In the genomic region with DNA sequence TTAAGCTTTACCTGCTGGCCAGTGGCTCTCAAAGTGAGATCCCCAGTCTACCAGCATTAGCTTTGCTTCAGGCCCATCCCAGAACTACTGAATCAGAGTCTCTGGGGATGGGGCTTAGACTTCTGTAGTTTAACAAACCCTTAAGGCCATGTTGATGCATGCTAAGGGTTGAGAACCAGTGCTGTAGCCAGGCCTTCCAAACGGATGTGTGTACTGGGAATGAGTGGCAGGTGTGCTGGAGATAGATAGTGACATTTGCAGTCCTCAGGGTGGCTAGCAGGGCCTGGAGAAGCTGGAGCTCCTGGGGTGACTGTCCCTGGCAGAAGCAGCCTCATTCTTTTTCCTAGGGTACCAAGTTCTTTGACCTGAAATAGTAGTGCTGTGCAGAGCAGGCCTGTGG, we compare ENCODE assay signal across 27 cellular contexts.
"Had no signal": no experiment of that assay in that cellular context is flagged by ENCODE, and none has a peak within 500 bp of the region (broad histone marks: within the 10 kb centered on the region; RNA-seq: fewer than 3 reads in every experiment).

No MANE protein-coding gene starts in this region.

- H3K9me3 ChIP-seq: colonic mucosa, esophagus muscularis mucosa, gastroesophageal sphincter, heart left ventricle, mucosa of descending colon, psoas muscle, sigmoid colon, stomach, thyroid gland had no signal

- H3K36me3 ChIP-seq: colonic mucosa, esophagus muscularis mucosa, gastroesophageal sphincter, sigmoid colon, stomach, thyroid gland had no signal

- ATAC-seq: foreskin keratinocyte, gastroesophageal sphincter, left lobe of liver, mucosa of descending colon, psoas muscle, right cardiac atrium had no signal

- H3K4me3 Mint-ChIP-seq: dendritic cell treated with granulocyte-macrophage colony-stimulating factor and Interleukin-4, amounts not matched to agents 40 ng/mL and 50 ng/mL, for 4 days; endodermal cell; mesothelial cell of epicardium; naive B cell; nephron progenitor cell; stimulated activated naive B cell treated with anti-CD40 and anti-IgM and Interleukin-4, amounts not matched to agents 10 μg/mL and 1 μg/mL and 100 μg/mL, for 72 hours; type B pancreatic cell had no signal

- H3K4me2 ChIP-seq: hepatocyte had no signal

- H3K4me3 ChIP-seq: colonic mucosa, esophagus muscularis mucosa, gastroesophageal sphincter, heart left ventricle, hepatocyte, mucosa of descending colon, psoas muscle, sigmoid colon, stomach, thyroid gland had no signal

- H3K4me1 ChIP-seq: colonic mucosa, esophagus muscularis mucosa, foreskin keratinocyte, gastroesophageal sphincter, heart left ventricle, psoas muscle, stomach had no signal

- H3K27me3 Mint-ChIP-seq: dendritic cell treated with granulocyte-macrophage colony-stimulating factor and Interleukin-4, amounts not matched to agents 40 ng/mL and 50 ng/mL, for 4 days had no signal

- H3K4me1 Mint-ChIP-seq: endodermal cell; naive B cell; stimulated activated naive B cell treated with anti-CD40 and anti-IgM and Interleukin-4, amounts not matched to agents 10 μg/mL and 1 μg/mL and 100 μg/mL, for 72 hours had no signal

- H2AFZ ChIP-seq: hepatocyte had no signal

- H3K27me3 ChIP-seq: colonic mucosa, esophagus muscularis mucosa, gastroesophageal sphincter, heart left ventricle, hepatocyte, sigmoid colon, stomach, thyroid gland had no signal

- H3K36me3 Mint-ChIP-seq: mesothelial cell of epicardium; naive B cell; stimulated activated naive B cell treated with anti-CD40 and anti-IgM and Interleukin-4, amounts not matched to agents 10 μg/mL and 1 μg/mL and 100 μg/mL, for 72 hours; type B pancreatic cell had no signal

- H3K27ac Mint-ChIP-seq: dendritic cell treated with granulocyte-macrophage colony-stimulating factor and Interleukin-4, amounts not matched to agents 40 ng/mL and 50 ng/mL, for 4 days; endodermal cell; mesothelial cell of epicardium; naive B cell; nephron progenitor cell; stimulated activated naive B cell treated with anti-CD40 and anti-IgM and Interleukin-4, amounts not matched to agents 10 μg/mL and 1 μg/mL and 100 μg/mL, for 72 hours; type B pancreatic cell had no signal

- DNase-seq: cerebellar nuclear complex; colonic mucosa; effector CD8-positive, alpha-beta T cell; endodermal cell; foreskin keratinocyte; heart left ventricle; kidney; mesenchymal stem cell; mucosa of descending colon; naive B cell; nephron progenitor cell; nucleus accumbens; psoas muscle; right cardiac atrium; sigmoid colon; stimulated activated CD4-positive, alpha-beta T cell treated with anti-CD3 and anti-CD28 coated beads, Interleukin-2, amount 100 ng/mL, for 24 hours; stimulated activated CD4-positive, alpha-beta T cell treated with anti-CD3 and anti-CD28 coated beads, Interleukin-4, amount 100 ng/mL, for 24 hours; stimulated activated naive B cell treated with anti-CD40 and anti-IgM and Interleukin-4, amounts not matched to agents 10 μg/mL and 1 μg/mL and 100 μg/mL, for 72 hours; stomach; thyroid gland had no signal

- H3K27ac ChIP-seq: colonic mucosa, esophagus muscularis mucosa, foreskin keratinocyte, gastroesophageal sphincter, heart left ventricle, hepatocyte, psoas muscle, sigmoid colon, stomach, thyroid gland had no signal

- H3K9me3 Mint-ChIP-seq: dendritic cell treated with granulocyte-macrophage colony-stimulating factor and Interleukin-4, amounts not matched to agents 40 ng/mL and 50 ng/mL, for 4 days; endodermal cell; mesothelial cell of epicardium; nephron progenitor cell; stimulated activated naive B cell treated with anti-CD40 and anti-IgM and Interleukin-4, amounts not matched to agents 10 μg/mL and 1 μg/mL and 100 μg/mL, for 72 hours; type B pancreatic cell had no signal
